Comparison of ENCODE assay signal across 20 cellular contexts in genomic region chr4:14018191-14018853, GRCh38.
"Had no signal": no experiment of that assay in that cellular context is flagged by ENCODE, and none has a peak within 500 bp of the region (broad histone marks: within the 10 kb centered on the region; RNA-seq: fewer than 3 reads in every experiment).

No MANE protein-coding gene starts in this region.

- H3K4me3 ChIP-seq: esophagus muscularis mucosa, gastroesophageal sphincter, mucosa of descending colon, neural progenitor cell, ovary, spleen, testis, transverse colon had no signal

- H3K36me3 ChIP-seq: esophagus muscularis mucosa, gastroesophageal sphincter, neural progenitor cell, ovary, spleen, transverse colon had no signal

- H3K4me1 ChIP-seq: esophagus muscularis mucosa, gastroesophageal sphincter, neural progenitor cell, spleen, testis, transverse colon had no signal

- H3K4me2 ChIP-seq: neural progenitor cell had no signal

- H2AFZ ChIP-seq: neural progenitor cell had no signal

- H3K9me3 ChIP-seq: ovary, testis had no signal

- DNase-seq: effector memory CD4-positive, alpha-beta T cell; foreskin fibroblast; glutamatergic neuron; immature natural killer cell; mammary epithelial cell; mucosa of descending colon; nucleus accumbens; ovary; right cardiac atrium; spleen; stimulated activated CD4-positive, alpha-beta T cell treated with anti-CD3 and anti-CD28 coated beads, Interleukin-15, amount 100 ng/mL, for 24 hours; stimulated activated CD4-positive, alpha-beta T cell treated with anti-CD3 and anti-CD28 coated beads, Interleukin-1b, Interleukin-23, amount 100 ng/mL, for 48 hours; stimulated activated CD4-positive, alpha-beta T cell treated with anti-CD3 and anti-CD28 coated beads, Interleukin-4, amount 100 ng/mL, for 24 hours; stimulated activated naive CD8-positive, alpha-beta T cell treated with anti-CD3 and anti-CD28 coated beads, Interleukin-15, amount 100 ng/mL, for 72 hours; testis; transverse colon had no signal

- H3K27ac ChIP-seq: epithelial cell of prostate, esophagus muscularis mucosa, gastroesophageal sphincter, neural progenitor cell, ovary, spleen, testis, transverse colon had no signal

- H3K9ac ChIP-seq: neural progenitor cell had no signal

- H3K27me3 ChIP-seq: esophagus muscularis mucosa, gastroesophageal sphincter, neural progenitor cell, ovary, spleen, testis, transverse colon had no signal
